9 cellular contexts compared by ENCODE assay signal in genomic region chr18:2083691-2084090, GRCh38.
DNase-seq lines count a peak whose midpoint lies in the region; ATAC-seq and TF ChIP-seq lines count a peak whose summit lies in the region.
"Had no signal": no experiment of that assay in that cellular context is flagged by ENCODE, and none has a peak within 500 bp of the region (broad histone marks: within the 10 kb centered on the region; RNA-seq: fewer than 3 reads in every experiment).

No MANE protein-coding gene starts in this region.

- H3F3A ChIP-seq in PC-3 (ENCODE audit: low read length, unreplicated experiment), result no peaks in the 10 kb centered on the region

- H2BK20ac ChIP-seq in H9 (ENCODE audit: low read depth, low read length, poor library complexity, severe bottlenecking), result no peak overlapping the region

- H3K27ac ChIP-seq in H9 (ENCODE audit: insufficient read length, low read depth, low read length), result no peak overlapping the region
- H3K27ac ChIP-seq in PC-3 (ENCODE audit: low read length), result no peak overlapping the region

- no TSS peak for BruUV-seq in PC-3 (replicated peaks; lab: Mats Ljungman, UMichigan)

- H3K4me1 ChIP-seq in H9 (ENCODE audit: insufficient read depth, low read length) (no peaks in the 10 kb centered on the region), PC-3 (ENCODE audit: insufficient read depth, low read length) (no peaks in the 10 kb centered on the region)

- no CpG with 5 or more reads among the region's 3 CpGs for WGBS in H9 (ENCODE audit: extremely low coverage, insufficient read length, low lambda C conversion rate)

- intact Hi-C loops in PC-3 (cut with micrococcal nuclease), result loop anchor here (10.0 kb wide), 2 partner anchors 169 to 1219 kb away; no protein-coding TSS in a partner anchor
- intact Hi-C loops in head of caudate nucleus (cut with DNase I), result no loop called here

- no peak overlapping the region for H3K4me3 ChIP-seq in PC-3 (ENCODE audit: low read length)

- no peak overlapping the region for H2BK12ac ChIP-seq in H9 (ENCODE audit: insufficient read length, low read depth, low read length)

- POLR2A ChIA-PET in PC-3 (lab: Charles Lee; ENCODE audit: unreplicated experiment), result no interaction called here
- POLR2A ChIA-PET in T-cell (lab: Charles Lee), result no interaction called here

- no peak overlapping the region for H2AK5ac ChIP-seq in H9 (ENCODE audit: insufficient read length, low read length)

- no peaks in the 10 kb centered on the region for H3K9me3 Mint-ChIP-seq in H9
- no peaks in the 10 kb centered on the region for H3K9me3 Mint-ChIP-seq in T-cell

- H3K14ac ChIP-seq in H9 (ENCODE audit: insufficient read depth, low read length), result no peak overlapping the region

- no peak overlapping the region for H3K27ac Mint-ChIP-seq in H9
- no peak overlapping the region for H3K27ac Mint-ChIP-seq in T-cell

- no peaks in the 10 kb centered on the region for H3K9me2 ChIP-seq in PC-3 (replicated peaks; ENCODE audit: low read length)

- H3K4ac ChIP-seq in H9 (ENCODE audit: low read depth, low read length), result no peak overlapping the region

- peak; percentile 80 for TF ChIP-seq CTCF in H9 (conservative IDR thresholded peaks at IDR 0.05)
- peak; percentile 63 for TF ChIP-seq CTCF in PC-3 (conservative IDR thresholded peaks at IDR 0.05; ENCODE audit: low read depth, low read length)

- H3T11ph ChIP-seq in H9 (ENCODE audit: low read length), result no peak overlapping the region

- H3K27me3 ChIP-seq in H9 (ENCODE audit: insufficient read depth, low read length), result no peaks in the 10 kb centered on the region
- peaks cover 19% of the 10 kb centered on the region for H3K27me3 ChIP-seq in PC-3 (ENCODE audit: low read length)

- no peak overlapping the region for H3K18ac ChIP-seq in H9 (ENCODE audit: insufficient read length, low read depth, low read length)

- H2BK5ac ChIP-seq in H9 (ENCODE audit: insufficient read length, low read length), result no peak overlapping the region

- no peak overlapping the region for H2BK15ac ChIP-seq in H9 (ENCODE audit: low read depth, low read length)

- H3K36me3 Mint-ChIP-seq in H9 (ENCODE audit: insufficient read depth in 1 of 3, low read depth in 3 of 3), result no peaks in the 10 kb centered on the region
- no peaks in the 10 kb centered on the region for H3K36me3 Mint-ChIP-seq in T-cell

- H3K23ac ChIP-seq in H9 (ENCODE audit: insufficient read length, low read depth, low read length), result no peak overlapping the region

- H2AFZ ChIP-seq in H9 (ENCODE audit: low read length) (no peak overlapping the region), PC-3 (ENCODE audit: low read length) (no peak overlapping the region)

- no peaks in the 10 kb centered on the region for H3K79me2 ChIP-seq in H9 (ENCODE audit: insufficient read depth, low read length)
- H3K79me2 ChIP-seq in PC-3 (ENCODE audit: low read length), result no peaks in the 10 kb centered on the region

- no peak overlapping the region for H3K56ac ChIP-seq in H9 (ENCODE audit: insufficient read length, low read depth, low read length)

- no peak overlapping the region for H2BK120ac ChIP-seq in H9 (ENCODE audit: low read depth, low read length, poor library complexity, severe bottlenecking)

- no peak overlapping the region for H4K8ac ChIP-seq in H9 (replicated peaks; ENCODE audit: insufficient read length, low read depth, low read length)

- H3K4me1 Mint-ChIP-seq in H9, result peaks cover 0 to 5% of the 10 kb centered on the region in 2 experiments; a peak in 2 of 4 replicates
- H3K4me1 Mint-ChIP-seq in T-cell, result no peaks in the 10 kb centered on the region

- ATAC-seq in PC-3, result peak; percentile 49; the same call in 1 of the 2 replicates
- ATAC-seq in T-cell (replicated peaks in 1 of 4), result no peak
- ATAC-seq in GM19035 (IDR thresholded peaks at IDR 0.05; ENCODE audit: unreplicated experiment), result no peak

- no peak overlapping the region for H4K91ac ChIP-seq in H9 (ENCODE audit: insufficient read length, low read depth, low read length)

- no peak overlapping the region for H3K4me3 Mint-ChIP-seq in H9
- no peak overlapping the region for H3K4me3 Mint-ChIP-seq in T-cell

- H3K4me2 ChIP-seq in H9 (ENCODE audit: insufficient read depth, insufficient read length, low read length) (no peak overlapping the region), PC-3 (ENCODE audit: low read length) (no peak overlapping the region)

- H3K9me3 ChIP-seq in H9 (ENCODE audit: control insufficient read depth, low read depth, low read length), result no peaks in the 10 kb centered on the region
- H3K9me3 ChIP-seq in PC-3 (ENCODE audit: low read length), result no peaks in the 10 kb centered on the region

- H3K36me3 ChIP-seq in PC-3 (ENCODE audit: low read depth, low read length), result no peaks in the 10 kb centered on the region

- H3K9ac ChIP-seq in H9 (ENCODE audit: extremely low read depth, insufficient read length, low read length) (no peak overlapping the region), PC-3 (ENCODE audit: low read length) (no peak overlapping the region)

- no peaks in the 10 kb centered on the region for H4K20me1 ChIP-seq in H9 (ENCODE audit: control insufficient read depth, insufficient read depth, insufficient read length)
- no peaks in the 10 kb centered on the region for H4K20me1 ChIP-seq in PC-3 (ENCODE audit: low read length)

- DNase-seq in DMS 273 (lab: John Stamatoyannopoulos, UW; ENCODE audit: unreplicated experiment) (peak; percentile 43), H9 (peak; percentile 58), PC-3 (peak; percentile 44), iris pigment epithelial cell (ENCODE audit: low read depth) (peak; percentile 8), head of caudate nucleus (no peak), T-cell (no peak)
- no peak for DNase-seq in stimulated activated naive CD4-positive, alpha-beta T cell treated with Interleukin-2 at 50 U/mL for 16 hours (lab: John Stamatoyannopoulos, UW)
- DNase-seq: NCI-H2081 had no signal

- no peaks in the 10 kb centered on the region for H3K23me2 ChIP-seq in H9 (ENCODE audit: insufficient read length, low read depth, low read length, poor library complexity, severe bottlenecking)

- H3K27me3 Mint-ChIP-seq in H9 (ENCODE audit: low read depth) (no peaks in the 10 kb centered on the region), T-cell (no peaks in the 10 kb centered on the region)

- CTCF ChIA-PET in PC-3 (lab: Charles Lee), result no interaction called here
- CTCF ChIA-PET in T-cell (lab: Charles Lee), result no interaction called here

- H3K79me1 ChIP-seq in H9 (ENCODE audit: insufficient read depth, low read depth, low read length, poor library complexity, severe bottlenecking), result no peaks in the 10 kb centered on the region

- H4K5ac ChIP-seq in H9 (ENCODE audit: insufficient read length, low read depth, low read length), result no peak overlapping the region

Comparison
In these comparisons a context has a peak if more than half of its experiments do, and no peak if none do; other contexts are left out.
1. DNase-seq: peak in DMS 273 (single experiment), H9 (single experiment), PC-3 (single experiment) and iris pigment epithelial cell (single experiment); none in stimulated activated naive CD4-positive, alpha-beta T cell treated with Interleukin-2 at 50 U/mL for 16 hours (single experiment), head of caudate nucleus (0 of 42) and T-cell (0 of 34).